Comparison of ENCODE assay signal across 28 cellular contexts in the genomic region with DNA sequence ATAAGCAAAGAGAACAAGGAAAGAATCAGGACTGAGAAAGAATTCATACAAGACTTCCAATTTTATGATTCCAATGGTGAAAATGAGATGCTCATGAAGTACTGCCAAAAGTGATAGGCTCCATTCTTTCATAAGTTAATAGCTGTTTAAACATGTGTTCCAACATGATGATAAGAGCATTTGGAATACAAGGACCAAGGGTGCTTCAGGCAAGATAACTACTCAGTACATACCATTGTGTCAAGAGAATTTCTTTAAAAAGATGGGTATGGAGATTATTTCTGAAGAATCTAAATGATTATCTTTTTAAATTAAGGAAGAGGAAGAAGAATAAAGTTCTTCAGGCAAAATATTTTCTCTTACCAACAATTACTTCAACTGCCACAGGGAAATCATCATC.
"Had no signal": no experiment of that assay in that cellular context is flagged by ENCODE, and none has a peak within 500 bp of the region (broad histone marks: within the 10 kb centered on the region; RNA-seq: fewer than 3 reads in every experiment).

No MANE protein-coding gene starts in this region.

- H3K27ac Mint-ChIP-seq: mesothelial cell of epicardium; stimulated activated effector memory CD8-positive, alpha-beta T cell treated with anti-CD3 and anti-CD28 coated beads, Interleukin-12 subunit alpha, Interleukin-12 subunit beta, amount 100 ng/mL, for 72 hours; type B pancreatic cell had no signal

- H3K4me1 Mint-ChIP-seq: mesothelial cell of epicardium had no signal

- H3K36me3 ChIP-seq: pancreas, prostate gland, uterus had no signal

- H3K4me1 ChIP-seq: suprapubic skin had no signal

- DNase-seq: hypothalamus; immature natural killer cell; kidney; left colon; left lung; lower lobe of right lung; mammary epithelial cell; mesendoderm; naive B cell; pancreas; posterior cingulate gyrus; retina; right cardiac atrium; spleen; stimulated activated CD4-positive, alpha-beta T cell treated with anti-CD3 and anti-CD28 coated beads, Interleukin-4, amount 100 ng/mL, for 24 hours; stimulated activated naive CD4-positive, alpha-beta T cell; tibial artery; uterus had no signal

- ATAC-seq: left colon; left lung; lower lobe of right lung; natural killer cell treated with Interleukin-12 subunit alpha and Interleukin-12 subunit beta and Interleukin-15 and Interleukin-18, amount 100 ng/mL, for 72 hours; pancreas; sciatic nerve; stimulated activated effector memory CD8-positive, alpha-beta T cell treated with anti-CD3 and anti-CD28 coated beads, Interleukin-12 subunit alpha, Interleukin-12 subunit beta, amount 100 ng/mL, for 72 hours had no signal

- H3K27ac ChIP-seq: left lung, lower lobe of right lung, pancreas, prostate gland, skin epidermis, spleen, suprapubic skin, thoracic aorta, tibial artery, uterus had no signal

- H3K4me3 ChIP-seq: left lung, lower lobe of right lung, pancreas, prostate gland, skin epidermis, spleen, suprapubic skin, thoracic aorta, tibial artery, uterus had no signal

- H3K9me3 ChIP-seq: left lung, lower lobe of right lung, pancreas, prostate gland, spleen, suprapubic skin, thoracic aorta, tibial artery, uterus had no signal

- H3K27me3 Mint-ChIP-seq: naive B cell; natural killer cell treated with Interleukin-12 subunit alpha and Interleukin-12 subunit beta and Interleukin-15 and Interleukin-18, amount 100 ng/mL, for 72 hours; stimulated activated naive CD8-positive, alpha-beta T cell treated with anti-CD3 and anti-CD28 coated beads, Interleukin-15, Interleukin-2, amounts not matched to agents 100 ng/mL and 50 ng/mL, for 24 hours; type B pancreatic cell had no signal

- H3K9me3 Mint-ChIP-seq: immature natural killer cell; mesothelial cell of epicardium; naive B cell; natural killer cell treated with Interleukin-12 subunit alpha and Interleukin-12 subunit beta and Interleukin-15 and Interleukin-18, amount 100 ng/mL, for 72 hours; stimulated activated effector memory CD8-positive, alpha-beta T cell treated with anti-CD3 and anti-CD28 coated beads, Interleukin-12 subunit alpha, Interleukin-12 subunit beta, amount 100 ng/mL, for 72 hours; stimulated activated naive CD8-positive, alpha-beta T cell treated with anti-CD3 and anti-CD28 coated beads, Interleukin-15, Interleukin-2, amounts not matched to agents 100 ng/mL and 50 ng/mL, for 24 hours; type B pancreatic cell had no signal

- H3K4me3 Mint-ChIP-seq: immature natural killer cell; mesothelial cell of epicardium; naive B cell; natural killer cell treated with Interleukin-12 subunit alpha and Interleukin-12 subunit beta and Interleukin-15 and Interleukin-18, amount 100 ng/mL, for 72 hours; stimulated activated effector memory CD8-positive, alpha-beta T cell treated with anti-CD3 and anti-CD28 coated beads, Interleukin-12 subunit alpha, Interleukin-12 subunit beta, amount 100 ng/mL, for 72 hours; stimulated activated naive CD8-positive, alpha-beta T cell treated with anti-CD3 and anti-CD28 coated beads, Interleukin-15, Interleukin-2, amounts not matched to agents 100 ng/mL and 50 ng/mL, for 24 hours; type B pancreatic cell had no signal

- H3K27me3 ChIP-seq: left lung, pancreas, spleen, suprapubic skin, tibial artery, uterus had no signal
